ENCODE assay signal across 8 cellular contexts in genomic region chr16:2428051-2428786, GRCh38. TPM values are rescaled to one million over a fixed set of nuclear protein-coding genes. Genes with fewer than 3 reads are reported as not detected.
DNase-seq lines count a peak whose midpoint lies in the region; ATAC-seq and TF ChIP-seq lines count a peak whose summit lies in the region.

No MANE protein-coding gene starts in this region.

- peak; percentile 12 for DNase-seq in NCI-H510A (lab: John Stamatoyannopoulos, UW)
- no peak for DNase-seq in NCI-H510A treated with DMSO at 0.1 percent for 48 hours (lab: John Stamatoyannopoulos, UW)
- peak in 4 of 34 experiments; percentile 12 to 21 (median 14) for DNase-seq in T-cell
- DNase-seq in erythroblast (lab: John Stamatoyannopoulos, UW): peak; percentile 77 to 81
- DNase-seq in naive thymus-derived CD4-positive, alpha-beta T cell: peak in 4 of 9 donors; percentile 7 to 34 (median 12)
- no peak for DNase-seq in G401 (ENCODE audit: low spot score)
- no peak for DNase-seq in globus pallidus (ENCODE audit: low spot score)

- H3K4me1 ChIP-seq in naive thymus-derived CD4-positive, alpha-beta T cell (ENCODE audit: control insufficient read depth in 2 of 2, insufficient read depth in 2 of 2, low read length in 2 of 2): peaks cover 7 to 10% of the 10 kb centered on the region in 2 donors

- peak overlapping the region; percentile 58 for H3K27ac ChIP-seq in naive thymus-derived CD4-positive, alpha-beta T cell (ENCODE audit: low read depth, low read length)

- ATAC-seq in HG03045 (IDR thresholded peaks at IDR 0.05; ENCODE audit: unreplicated experiment) (peak; percentile 2), T-cell (replicated peaks in 1 of 4) (no peak)
- ATAC-seq in naive thymus-derived CD4-positive, alpha-beta T cell: no peak

- no peaks in the 10 kb centered on the region for H3K27me3 ChIP-seq in naive thymus-derived CD4-positive, alpha-beta T cell (ENCODE audit: control insufficient read depth in 2 of 2, insufficient read depth in 2 of 2, low read length in 2 of 2)

- POLR2A ChIA-PET in T-cell (lab: Charles Lee): no interaction called here
- POLR2A ChIA-PET in naive thymus-derived CD4-positive, alpha-beta T cell (lab: Charles Lee): interaction anchor here (1.4 kb wide), 1 partner anchor 13 kb away, joined by 4 read pairs; no protein-coding TSS in a partner anchor

- H3K36me3 Mint-ChIP-seq in T-cell: peaks cover 3% of the 10 kb centered on the region
- peaks cover 0 to 10% (median 4%) of the 10 kb centered on the region in 5 donors for H3K36me3 Mint-ChIP-seq in naive thymus-derived CD4-positive, alpha-beta T cell

- CTCF ChIA-PET in T-cell (lab: Charles Lee): interaction anchor here in 1 of 2 donors (0.5 to 0.9 kb wide), 2 partner anchors 14 to 177 kb away, joined by 3 read pairs; partner anchors contain the start of gene ECI1
- CTCF ChIA-PET in naive thymus-derived CD4-positive, alpha-beta T cell (lab: Charles Lee): interaction anchor here (0.6 kb wide), 1 partner anchor 1391 kb away, joined by 3 read pairs; no protein-coding TSS in a partner anchor

- TF ChIP-seq POLR2A in erythroblast (IDR thresholded peaks at IDR 0.05; ENCODE audit: low read length): no peak

- peaks cover 0 to 4% (median 0%) of the 10 kb centered on the region in 3 experiments for H3K36me3 ChIP-seq in naive thymus-derived CD4-positive, alpha-beta T cell (ENCODE audit: control insufficient read depth in 2 of 3, insufficient read depth in 3 of 3, low read length in 3 of 3)

- in situ Hi-C loops in G401 (cut with HindIII; ENCODE audit: low sequenced_read_pairs): no loop called here

- H3K4me3 Mint-ChIP-seq in T-cell: peak overlapping the region; percentile 76 to 86 (median 76)
- H3K4me3 Mint-ChIP-seq in naive thymus-derived CD4-positive, alpha-beta T cell: peak overlapping the region; percentile 80 to 93 (median 88)

- no peaks in the 10 kb centered on the region for H3K9me3 Mint-ChIP-seq in T-cell
- no peaks in the 10 kb centered on the region for H3K9me3 Mint-ChIP-seq in naive thymus-derived CD4-positive, alpha-beta T cell

- H3K27me3 Mint-ChIP-seq in T-cell: no peaks in the 10 kb centered on the region
- H3K27me3 Mint-ChIP-seq in naive thymus-derived CD4-positive, alpha-beta T cell: no peaks in the 10 kb centered on the region

- no peaks in the 10 kb centered on the region for H3K9me3 ChIP-seq in naive thymus-derived CD4-positive, alpha-beta T cell (ENCODE audit: control insufficient read depth in 2 of 3, low read length in 3 of 3)

- H3K4me3 ChIP-seq in naive thymus-derived CD4-positive, alpha-beta T cell (ENCODE audit: low read length): peak overlapping the region; percentile 83

- H3K4me1 Mint-ChIP-seq in T-cell: peaks cover 14 to 18% (median 18%) of the 10 kb centered on the region in 3 donors
- peaks cover 13 to 39% (median 19%) of the 10 kb centered on the region in 7 donors for H3K4me1 Mint-ChIP-seq in naive thymus-derived CD4-positive, alpha-beta T cell

- peak overlapping the region in 1 of 2 donors; percentile 55 for H3K27ac Mint-ChIP-seq in T-cell
- peak overlapping the region in 8 of 9 donors; percentile 37 to 88 (median 72) for H3K27ac Mint-ChIP-seq in naive thymus-derived CD4-positive, alpha-beta T cell

- intact Hi-C loops in naive thymus-derived CD4-positive, alpha-beta T cell (cut with micrococcal nuclease): loop anchor here (2.0 to 5.0 kb wide), 6 partner anchors 87 to 709 kb away; partner anchors contain the start of genes ABCA3 (in 1 of the 2), E4F1 (in 1 of the 2), RNPS1 (in 1 of the 2) and TRAF7 (in 1 of the 2)

RNA-seq across cellular contexts. Expression of gene CCNF, which starts 1.0 kb away (rescaled TPM):
- 1 to 10 TPM; 3.5 to 5.1 (median 4.0) TPM for total RNA-seq in T-cell
- 10 to 100 TPM in 1 of 5 experiments, 1 to 10 TPM in 4; 2.6 to 50.1 (median 3.4) TPM for total RNA-seq in naive thymus-derived CD4-positive, alpha-beta T cell
- 1 to 10 TPM in 1 of 2 donors, under 1 TPM in 1; 0.41 to 5.9 TPM for polyA plus RNA-seq in naive thymus-derived CD4-positive, alpha-beta T cell
- 48.2 and 62.1 TPM in 2 replicates for total RNA-seq in G401 (2014; rRNA removed; shearing (Covaris generic))

RNA-seq across cellular contexts. Expression of gene TEDC2, which starts 31.7 kb away (rescaled TPM):
- total RNA-seq in T-cell: 1 to 10 TPM in 2 of 5 donors, under 1 TPM in 3; 0.85 to 1.8 (median 0.93) TPM
- total RNA-seq in naive thymus-derived CD4-positive, alpha-beta T cell: 10 to 100 TPM in 1 of 5 experiments, 1 to 10 TPM in 1, under 1 TPM in 2, not detected in 1; 0.32 to 16.7 (median 0.71) TPM
- under 1 TPM; 0.39 to 0.84 TPM for polyA plus RNA-seq in naive thymus-derived CD4-positive, alpha-beta T cell
- total RNA-seq in G401 (2014; rRNA removed; shearing (Covaris generic)): 42.8 and 49.9 TPM in 2 replicates

RNA-seq across cellular contexts. Expression of gene NTN3, which starts 42.9 kb away (rescaled TPM):
- total RNA-seq in T-cell: not detected
- not detected for total RNA-seq in naive thymus-derived CD4-positive, alpha-beta T cell
- not detected for polyA plus RNA-seq in naive thymus-derived CD4-positive, alpha-beta T cell
- total RNA-seq in G401 (2014; rRNA removed; shearing (Covaris generic)): 2.0 and 4.4 TPM in 2 replicates

RNA-seq across cellular contexts. Expression of gene TBC1D24, which starts 46.7 kb away (rescaled TPM):
- 10 to 100 TPM in 3 of 5 donors, 1 to 10 TPM in 2; 8.3 to 22.2 (median 10.7) TPM for total RNA-seq in T-cell
- 10 to 100 TPM in 2 of 5 experiments, 1 to 10 TPM in 3; 5.4 to 13.5 (median 9.2) TPM for total RNA-seq in naive thymus-derived CD4-positive, alpha-beta T cell
- 1 to 10 TPM; 1.7 to 2.5 TPM for polyA plus RNA-seq in naive thymus-derived CD4-positive, alpha-beta T cell
- 9.4 and 13.0 TPM in 2 replicates for total RNA-seq in G401 (2014; rRNA removed; shearing (Covaris generic))

Comparison
In these comparisons a context has a peak if more than half of its experiments do, and no peak if none do; other contexts are left out.
1. DNase-seq: peak in NCI-H510A (single experiment) and erythroblast (2 of 2); none in NCI-H510A treated with DMSO at 0.1 percent for 48 hours (single experiment), G401 (single experiment) and globus pallidus (single experiment).